In genomic region chr12:124939428-124940142, GRCh38 we compare ENCODE assay signal across 1 cellular context.
A peak's percentile ranks its signal among the peaks of the same experiment; 100 is the strongest.
TF ChIP-seq lines count a peak whose summit lies in the region.

No MANE protein-coding gene starts in this region.

TF ChIP-seq in GM23338, 12 proteins besides CTCF, POLR2A, EP300 and RAD21 (continued from another document):
- TF ChIP-seq ZNF462 (CRISPR knock-in tag; IDR thresholded peaks at IDR 0.05) (no peak), POLR2AphosphoS5 (IDR thresholded peaks at IDR 0.05; ENCODE audit: low read depth) (peak; percentile 55), STAT1 (IDR thresholded peaks at IDR 0.05; ENCODE audit: unreplicated experiment) (no peak), ZNF114 (CRISPR knock-in tag; IDR thresholded peaks at IDR 0.05) (no peak), CREB1 (CRISPR knock-in tag; IDR thresholded peaks at IDR 0.05; ENCODE audit: low read depth) (peak; percentile 50; the same call in 1 of the 2 replicates)
